In genomic region chr11:44565746-44566558, GRCh38 we compare ENCODE assay signal across 8 cellular contexts. TPM values are rescaled to one million over a fixed set of nuclear protein-coding genes. Genes with fewer than 3 reads are reported as not detected.
A peak's percentile ranks its signal among the peaks of the same experiment; 100 is the strongest.
DNase-seq lines count a peak whose midpoint lies in the region; ATAC-seq and TF ChIP-seq lines count a peak whose summit lies in the region.

No MANE protein-coding gene starts in this region.

- peak overlapping the region; percentile 59 for H3K9ac ChIP-seq in OCI-LY1 (ENCODE audit: low read length)

- intact Hi-C loops in posterior vena cava (cut with DNase I): loop anchor here in 1 of 2 donors (10.0 kb wide), 1 partner anchor 349 kb away; no protein-coding TSS in a partner anchor

- H3K79me2 ChIP-seq in OCI-LY1 (ENCODE audit: insufficient read depth, low read length): no peaks in the 10 kb centered on the region

- no peaks in the 10 kb centered on the region for H3K9me2 ChIP-seq in OCI-LY1 (ENCODE audit: low read depth, low read length)

- H3K27ac ChIP-seq in OCI-LY1 (ENCODE audit: low read depth, low read length, poor library complexity, severe bottlenecking) (no peak overlapping the region), esophagus (ENCODE audit: low read depth in 2 of 2, low read length in 1 of 2) (peak overlapping the region; percentile 85 to 90)

- H3K4me3 ChIP-seq in OCI-LY1 (ENCODE audit: low read depth, low read length, poor library complexity, severe bottlenecking) (peak overlapping the region; percentile 62), esophagus (ENCODE audit: low read depth in 1 of 2, low read length in 2 of 2) (peak overlapping the region; percentile 61 to 80), retinal pigment epithelial cell (ENCODE audit: low read length) (peak overlapping the region; percentile 64)

- no peaks in the 10 kb centered on the region for H3K36me3 ChIP-seq in OCI-LY1 (ENCODE audit: insufficient read depth, low read length)
- no peaks in the 10 kb centered on the region for H3K36me3 ChIP-seq in esophagus (ENCODE audit: control insufficient read depth in 2 of 2, insufficient read depth in 2 of 2, low read length in 1 of 2)

- H3K9me3 ChIP-seq in OCI-LY1 (ENCODE audit: low read length) (no peaks in the 10 kb centered on the region), esophagus (ENCODE audit: control insufficient read depth in 2 of 2, insufficient read depth in 1 of 2, low read depth in 1 of 2, low read length in 1 of 2) (no peaks in the 10 kb centered on the region)

- H2AFZ ChIP-seq in OCI-LY1 (ENCODE audit: low read length): no peak overlapping the region

- H3K27me3 ChIP-seq in OCI-LY1 (ENCODE audit: insufficient read depth, low read length): no peaks in the 10 kb centered on the region
- H3K27me3 ChIP-seq in esophagus (ENCODE audit: control insufficient read depth in 1 of 2, insufficient read depth in 2 of 2, low read length in 2 of 2): no peaks in the 10 kb centered on the region

- DNase-seq in retinal pigment epithelial cell (ENCODE audit: low read depth): no peak
- DNase-seq in posterior vena cava (ENCODE audit: low spot score): no peak
- DNase-seq in CD1c-positive myeloid dendritic cell (ENCODE audit: extremely low spot score): no peak
- DNase-seq in cerebellum (ENCODE audit: low spot score): no peak

- H3F3A ChIP-seq in OCI-LY1 (ENCODE audit: insufficient read depth, low read length): no peaks in the 10 kb centered on the region

- no peaks in the 10 kb centered on the region for H4K20me1 ChIP-seq in OCI-LY1 (ENCODE audit: insufficient read depth, low read length)

- H3K4me1 ChIP-seq in OCI-LY1 (ENCODE audit: insufficient read depth, low read length, severe bottlenecking) (peaks cover 23% of the 10 kb centered on the region), esophagus (ENCODE audit: control insufficient read depth in 2 of 2, insufficient read depth in 2 of 2, low read length in 1 of 2) (peaks cover 12 to 47% of the 10 kb centered on the region in 2 donors)

- ATAC-seq in GM18498 (IDR thresholded peaks at IDR 0.05; ENCODE audit: unreplicated experiment) (peak; percentile 1), HG02678 (IDR thresholded peaks at IDR 0.05; ENCODE audit: unreplicated experiment) (no peak)

- WGBS in esophagus, 2 donors: 12 to 13% methylated on average over 29 of the region's 29 CpGs

- TF ChIP-seq CTCF in OCI-LY1 (IDR thresholded peaks at IDR 0.05; ENCODE audit: low read length) (0 out of 2 replicates have a peak, but pooled peaks have one; percentile 4), retinal pigment epithelial cell (conservative IDR thresholded peaks at IDR 0.05; ENCODE audit: low read depth, low read length) (no peak)

- peak overlapping the region; percentile 84 for H3K4me2 ChIP-seq in OCI-LY1 (ENCODE audit: low read length)

RNA-seq across cellular contexts. Expression of gene CD82, which starts 0.5 kb away (rescaled TPM):
- polyA plus RNA-seq in esophagus: 100 to 1,000 TPM; 123 to 266 TPM
- 10 to 100 TPM; 26.8 to 28.6 TPM for total RNA-seq in posterior vena cava
- 6.4 TPM for total RNA-seq in cerebellum
